ENCODE assay signal across 8 cellular contexts in the genomic region with DNA sequence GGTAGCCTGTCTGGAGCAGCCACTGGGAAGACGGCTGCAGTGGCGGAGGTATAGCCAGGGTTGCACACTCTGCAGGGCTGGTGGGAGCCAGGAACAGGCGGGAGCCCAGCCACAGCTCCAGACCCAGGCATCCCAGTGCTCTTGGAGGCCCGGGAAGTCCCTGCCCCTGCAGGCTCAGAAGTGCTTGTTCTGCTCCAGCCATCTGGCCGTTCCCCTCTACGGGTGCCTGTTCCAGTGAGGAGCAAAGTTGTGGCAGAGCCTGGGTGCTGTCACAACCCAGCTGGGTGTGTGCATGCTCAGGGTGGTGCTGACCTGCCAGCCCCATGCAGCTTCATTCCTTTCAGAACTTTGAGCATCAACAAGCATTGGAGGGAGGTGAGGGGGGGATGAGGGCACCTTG. TPM values are rescaled to one million over a fixed set of nuclear protein-coding genes. Genes with fewer than 3 reads are reported as not detected.
"Had no signal": no experiment of that assay in that cellular context is flagged by ENCODE, and none has a peak within 500 bp of the region (broad histone marks: within the 10 kb centered on the region; RNA-seq: fewer than 3 reads in every experiment).

No MANE protein-coding gene starts in this region.

- DNase-seq: GDM1, GF-D8 had no signal

- ATAC-seq: GM12878 had no signal

- H3K4me3 ChIP-seq: GM12878 had no signal

- FAIRE-seq: G401.6, GM12878, GM12892, GM18507, GM19239 had no signal

RNA-seq across cellular contexts. Expression of a gene that starts 31.7 kb away (rescaled TPM):
- total RNA-seq: G401 had no signal
